In genomic region chr22:50305393-50305657, GRCh38 we compare ENCODE assay signal across 9 cellular contexts. TPM values are rescaled to one million over a fixed set of nuclear protein-coding genes. Genes with fewer than 3 reads are reported as not detected.
A peak's percentile ranks its signal among the peaks of the same experiment; 100 is the strongest.
DNase-seq lines count a peak whose midpoint lies in the region; ATAC-seq, FAIRE-seq and TF ChIP-seq lines count a peak whose summit lies in the region.
"Had no signal": no experiment of that assay in that cellular context is flagged by ENCODE, and none has a peak within 500 bp of the region (broad histone marks: within the 10 kb centered on the region; RNA-seq: fewer than 3 reads in every experiment).

No MANE protein-coding gene starts in this region.

- H3K4me1 ChIP-seq in A549, result peaks cover 66% of the 10 kb centered on the region
- H3K4me1 ChIP-seq in adipocyte (ENCODE audit: control insufficient read depth, insufficient read depth, low read length), result peaks cover 51% of the 10 kb centered on the region

- no peak for DNase-seq in A549 (ENCODE audit: low read depth in 1 of 2, low spot score in 1 of 2)
- no peak for DNase-seq in adipocyte (ENCODE audit: low read depth)
- DNase-seq in memory B cell (ENCODE audit: low spot score in 2 of 2), result no peak
- no peak for DNase-seq in CD1c-positive myeloid dendritic cell (ENCODE audit: extremely low spot score)
- DNase-seq in stimulated activated CD4-positive, alpha-beta T cell treated with anti-CD3 and anti-CD28 coated beads, Interleukin-1b, Interleukin-23, amount 100 ng/mL, for 48 hours, result no peak
- no peak for DNase-seq in DMS79 treated with DMSO at 0.1 percent for 48 hours (lab: John Stamatoyannopoulos, UW)
- DNase-seq: CD4-positive, CD25-positive, alpha-beta regulatory T cell; Kasumi-1; stimulated activated CD4-positive, alpha-beta T cell treated with anti-CD3 and anti-CD28 coated beads, Interleukin-4, amount 100 ng/mL, for 24 hours had no signal

- H3K36me3 ChIP-seq in adipocyte (ENCODE audit: control insufficient read depth, insufficient read depth, low read length, severe bottlenecking), result peaks cover 5% of the 10 kb centered on the region

- H3K27ac Mint-ChIP-seq in memory B cell, result no peak overlapping the region
- H3K27ac Mint-ChIP-seq: CD4-positive, CD25-positive, alpha-beta regulatory T cell had no signal

- no peaks in the 10 kb centered on the region for H3K9me3 Mint-ChIP-seq in memory B cell

- no peak for FAIRE-seq in A549 (lab: Jason Lieb, UNC)

- H3K4me1 Mint-ChIP-seq in memory B cell, result peaks cover 49% of the 10 kb centered on the region

- no peaks in the 10 kb centered on the region for H3K27me3 Mint-ChIP-seq in memory B cell

- POLR2A ChIA-PET in A549 (lab: Yijun Ruan, JAX), result interaction anchor here (1.4 to 2.3 kb wide), 3 partner anchors 9 to 23 kb away, joined by 3 to 11 read pairs (median 7); no protein-coding TSS in a partner anchor

- H3K9ac ChIP-seq in adipocyte (ENCODE audit: low read length), result peak overlapping the region; percentile 99

- H3K9me3 ChIP-seq in A549, result no peaks in the 10 kb centered on the region
- no peaks in the 10 kb centered on the region for H3K9me3 ChIP-seq in adipocyte (ENCODE audit: control insufficient read depth, low read length)

- no peak for ATAC-seq in A549
- ATAC-seq in memory B cell (ENCODE audit: low read depth), result no peak

- TF ChIP-seq POLR2A in A549 (IDR thresholded peaks at IDR 0.05; ENCODE audit: low read length), result no peak

- CTCF ChIA-PET in A549 (lab: Yijun Ruan, JAX), result interaction anchor here (1.1 to 5.7 kb wide), 9 partner anchors 8 to 202 kb away, joined by 3 to 57 read pairs (median 5); partner anchors contain the start of genes DENND6B and LMF2

- H3K4me3 Mint-ChIP-seq in memory B cell, result peak overlapping the region; percentile 14

- H3K27me3 ChIP-seq in adipocyte (replicated peaks; ENCODE audit: control insufficient read depth, insufficient read depth, low read length), result no peaks in the 10 kb centered on the region

- no peak for TF ChIP-seq CTCF in A549 (IDR thresholded peaks at IDR 0.05)

- peak overlapping the region; percentile 98 to 100 for H3K27ac ChIP-seq in A549

- H3K4me2 ChIP-seq in A549, result peak overlapping the region; percentile 96

- no peaks in the 10 kb centered on the region for H3K36me3 Mint-ChIP-seq in memory B cell
- H3K36me3 Mint-ChIP-seq: CD4-positive, CD25-positive, alpha-beta regulatory T cell had no signal

- WGBS in A549 (ENCODE audit: missing lambda C conversion rate), result 100% methylated on average over 1 of the region's 9 CpGs

- TF ChIP-seq RAD21 in A549 (conservative IDR thresholded peaks at IDR 0.05 in 1 of 2, IDR thresholded peaks at IDR 0.05 in 1 of 2), result no peak

- H3K4me3 ChIP-seq in A549 (peak overlapping the region; percentile 100), adipocyte (ENCODE audit: low read length) (peak overlapping the region; percentile 82)

- TF ChIP-seq EP300 in A549 (IDR thresholded peaks at IDR 0.05), result no peak

TF ChIP-seq in A549, 52 proteins besides CTCF, POLR2A, EP300 and RAD21:
- TF ChIP-seq KDM1A (IDR thresholded peaks at IDR 0.05; ENCODE audit: low read depth) (0 out of 2 replicates have a peak, but pooled peaks have one; percentile 35), MAZ (IDR thresholded peaks at IDR 0.05; ENCODE audit: borderline replicate concordance, low read depth, low read length) (no peak), KDM5A (IDR thresholded peaks at IDR 0.05) (no peak), RARB (CRISPR knock-in tag; IDR thresholded peaks at IDR 0.05) (no peak), SREBF2 (IDR thresholded peaks at IDR 0.05) (no peak)
- TF ChIP-seq, protein P1, sequence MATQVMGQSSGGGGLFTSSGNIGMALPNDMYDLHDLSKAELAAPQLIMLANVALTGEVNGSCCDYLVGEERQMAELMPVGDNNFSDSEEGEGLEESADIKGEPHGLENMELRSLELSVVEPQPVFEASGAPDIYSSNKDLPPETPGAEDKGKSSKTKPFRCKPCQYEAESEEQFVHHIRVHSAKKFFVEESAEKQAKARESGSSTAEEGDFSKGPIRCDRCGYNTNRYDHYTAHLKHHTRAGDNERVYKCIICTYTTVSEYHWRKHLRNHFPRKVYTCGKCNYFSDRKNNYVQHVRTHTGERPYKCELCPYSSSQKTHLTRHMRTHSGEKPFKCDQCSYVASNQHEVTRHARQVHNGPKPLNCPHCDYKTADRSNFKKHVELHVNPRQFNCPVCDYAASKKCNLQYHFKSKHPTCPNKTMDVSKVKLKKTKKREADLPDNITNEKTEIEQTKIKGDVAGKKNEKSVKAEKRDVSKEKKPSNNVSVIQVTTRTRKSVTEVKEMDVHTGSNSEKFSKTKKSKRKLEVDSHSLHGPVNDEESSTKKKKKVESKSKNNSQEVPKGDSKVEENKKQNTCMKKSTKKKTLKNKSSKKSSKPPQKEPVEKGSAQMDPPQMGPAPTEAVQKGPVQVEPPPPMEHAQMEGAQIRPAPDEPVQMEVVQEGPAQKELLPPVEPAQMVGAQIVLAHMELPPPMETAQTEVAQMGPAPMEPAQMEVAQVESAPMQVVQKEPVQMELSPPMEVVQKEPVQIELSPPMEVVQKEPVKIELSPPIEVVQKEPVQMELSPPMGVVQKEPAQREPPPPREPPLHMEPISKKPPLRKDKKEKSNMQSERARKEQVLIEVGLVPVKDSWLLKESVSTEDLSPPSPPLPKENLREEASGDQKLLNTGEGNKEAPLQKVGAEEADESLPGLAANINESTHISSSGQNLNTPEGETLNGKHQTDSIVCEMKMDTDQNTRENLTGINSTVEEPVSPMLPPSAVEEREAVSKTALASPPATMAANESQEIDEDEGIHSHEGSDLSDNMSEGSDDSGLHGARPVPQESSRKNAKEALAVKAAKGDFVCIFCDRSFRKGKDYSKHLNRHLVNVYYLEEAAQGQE (IDR thresholded peaks at IDR 0.05), result no peak
- TF ChIP-seq, protein P2, sequence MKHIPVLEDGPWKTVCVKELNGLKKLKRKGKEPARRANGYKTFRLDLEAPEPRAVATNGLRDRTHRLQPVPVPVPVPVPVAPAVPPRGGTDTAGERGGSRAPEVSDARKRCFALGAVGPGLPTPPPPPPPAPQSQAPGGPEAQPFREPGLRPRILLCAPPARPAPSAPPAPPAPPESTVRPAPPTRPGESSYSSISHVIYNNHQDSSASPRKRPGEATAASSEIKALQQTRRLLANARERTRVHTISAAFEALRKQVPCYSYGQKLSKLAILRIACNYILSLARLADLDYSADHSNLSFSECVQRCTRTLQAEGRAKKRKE (CRISPR knock-in tag; IDR thresholded peaks at IDR 0.05; ENCODE audit: low read depth), result no peak

RNA-seq across cellular contexts. Expression of gene PLXNB2, which starts 2.1 kb away (rescaled TPM):
- polyA plus RNA-seq in A549 (2011; rRNA removed) (24.6 and 32.4 TPM in 2 replicates), A549 (2017; fragmentation: RNase III; extraction: RNeasy Plus Mini Kit Qiagen cat#74134 plus additional on column Dnase treatment) (64.4 to 67.2 TPM (median 65.0 TPM) in 3 replicates)
- 42.6 and 58.7 TPM in 2 replicates for polyA plus RNA-seq in A549 (2012; cell fraction: cytosol; rRNA removed)
- 186 and 235 TPM in 2 replicates for polyA plus RNA-seq in A549 (2012; cell fraction: nucleus; rRNA removed)
- polyA minus RNA-seq in A549 (2011; rRNA and poly(A)+ RNA removed), result 52.7 and 56.9 TPM in 2 replicates

RNA-seq across cellular contexts. Expression of gene DENND6B, which starts 21.5 kb away (rescaled TPM):
- polyA plus RNA-seq in A549 (2011; rRNA removed) (1.6 and 1.7 TPM in 2 replicates), A549 (2017; fragmentation: RNase III; extraction: RNeasy Plus Mini Kit Qiagen cat#74134 plus additional on column Dnase treatment) (1.7 to 2.3 TPM (median 1.9 TPM) in 3 replicates)
- polyA plus RNA-seq in A549 (2012; cell fraction: cytosol; rRNA removed), result 1.3 and 2.1 TPM in 2 replicates
- 13.3 and 14.5 TPM in 2 replicates for polyA plus RNA-seq in A549 (2012; cell fraction: nucleus; rRNA removed)
- polyA minus RNA-seq in A549 (2011; rRNA and poly(A)+ RNA removed), result 1.0 and 1.4 TPM in 2 replicates

RNA-seq across cellular contexts. Expression of gene MAPK11, which starts 35.1 kb away (rescaled TPM):
- polyA plus RNA-seq in A549 (2011; rRNA removed) (1.6 and 3.0 TPM in 2 replicates), A549 (2017; fragmentation: RNase III; extraction: RNeasy Plus Mini Kit Qiagen cat#74134 plus additional on column Dnase treatment) (5.5 to 7.4 TPM (median 5.7 TPM) in 3 replicates)
- polyA plus RNA-seq in A549 (2012; cell fraction: cytosol; rRNA removed), result 4.9 and 6.3 TPM in 2 replicates
- polyA plus RNA-seq in A549 (2012; cell fraction: nucleus; rRNA removed), result 23.4 and 25.4 TPM in 2 replicates
- 2.8 and 4.9 TPM in 2 replicates for polyA minus RNA-seq in A549 (2011; rRNA and poly(A)+ RNA removed)

RNA-seq across cellular contexts. Expression of gene PPP6R2, which starts 37.8 kb away (rescaled TPM):
- polyA plus RNA-seq in A549 (2011; rRNA removed) (9.5 and 9.6 TPM in 2 replicates), A549 (2017; fragmentation: RNase III; extraction: RNeasy Plus Mini Kit Qiagen cat#74134 plus additional on column Dnase treatment) (13.2 to 15.1 TPM (median 14.7 TPM) in 3 replicates)
- 10.9 and 13.1 TPM in 2 replicates for polyA plus RNA-seq in A549 (2012; cell fraction: cytosol; rRNA removed)
- polyA plus RNA-seq in A549 (2012; cell fraction: nucleus; rRNA removed), result 54.7 and 59.5 TPM in 2 replicates
- 12.9 and 13.4 TPM in 2 replicates for polyA minus RNA-seq in A549 (2011; rRNA and poly(A)+ RNA removed)

RNA-seq across cellular contexts. Expression of gene MAPK12, which starts 43.8 kb away (rescaled TPM):
- polyA plus RNA-seq in A549 (2011; rRNA removed) (12.5 and 13.5 TPM in 2 replicates), A549 (2017; fragmentation: RNase III; extraction: RNeasy Plus Mini Kit Qiagen cat#74134 plus additional on column Dnase treatment) (24.1 to 26.0 TPM (median 25.8 TPM) in 3 replicates)
- polyA plus RNA-seq in A549 (2012; cell fraction: cytosol; rRNA removed), result 29.7 and 32.2 TPM in 2 replicates
- 124 and 133 TPM in 2 replicates for polyA plus RNA-seq in A549 (2012; cell fraction: nucleus; rRNA removed)
- polyA minus RNA-seq in A549 (2011; rRNA and poly(A)+ RNA removed), result 13.0 and 15.1 TPM in 2 replicates
